In genomic region chr10:51861731-51862130, GRCh38 we compare ENCODE assay signal across 20 cellular contexts.
"Had no signal": no experiment of that assay in that cellular context is flagged by ENCODE, and none has a peak within 500 bp of the region (broad histone marks: within the 10 kb centered on the region; RNA-seq: fewer than 3 reads in every experiment).

No MANE protein-coding gene starts in this region.

- H3K36me3 ChIP-seq: heart right ventricle, neural progenitor cell, pancreas, suprapubic skin, upper lobe of right lung had no signal

- DNase-seq: activated CD4-positive, alpha-beta T cell treated with anti-CD3 and anti-CD28 coated beads for 48 hours; activated CD8-positive, alpha-beta memory T cell treated with anti-CD3 and anti-CD28 coated beads, Interleukin-2, amount 50 U/mL, for 4 hours; activated CD8-positive, alpha-beta T cell treated with anti-CD3 and anti-CD28 coated beads, Interleukin-2, amount 10 ng/mL, durations not matched to agents 7 days and 5 days; activated effector memory CD4-positive, alpha-beta T cell treated with anti-CD3 and anti-CD28 coated beads, Interleukin-2, amount 50 U/mL, for 16 hours; activated T-cell treated with anti-CD3 and anti-CD28 coated beads, Interleukin-2, amount 50 U/mL, for 48 hours; amniotic stem cell; effector memory CD4-positive, alpha-beta T cell; foreskin melanocyte; heart right ventricle; left colon; midbrain; pancreas; stimulated activated naive CD4-positive, alpha-beta T cell treated with Interleukin-2 at 50 U/mL for 16 hours; SW 1271; upper lobe of right lung had no signal

- H3K4me1 ChIP-seq: pancreas had no signal

- H3K4me3 ChIP-seq: heart right ventricle, lung, neural progenitor cell, pancreas, suprapubic skin, upper lobe of right lung had no signal

- ATAC-seq: activated CD8-positive, alpha-beta T cell treated with anti-CD3 and anti-CD28 coated beads, Interleukin-2, amount 10 ng/mL, durations not matched to agents 7 days and 5 days; activated naive CD4-positive, alpha-beta T cell treated with anti-CD3 and anti-CD28 coated beads, Interleukin-2, amount 50 U/mL, for 72 hours; left colon; pancreas; upper lobe of right lung; WTC11 had no signal

- H3K27me3 ChIP-seq: heart right ventricle, neural progenitor cell, pancreas, suprapubic skin, upper lobe of right lung had no signal

- H3K27ac ChIP-seq: neural progenitor cell, pancreas, suprapubic skin, upper lobe of right lung had no signal

- H3K9me3 ChIP-seq: heart right ventricle, pancreas, suprapubic skin, upper lobe of right lung had no signal
